In the genomic region with DNA sequence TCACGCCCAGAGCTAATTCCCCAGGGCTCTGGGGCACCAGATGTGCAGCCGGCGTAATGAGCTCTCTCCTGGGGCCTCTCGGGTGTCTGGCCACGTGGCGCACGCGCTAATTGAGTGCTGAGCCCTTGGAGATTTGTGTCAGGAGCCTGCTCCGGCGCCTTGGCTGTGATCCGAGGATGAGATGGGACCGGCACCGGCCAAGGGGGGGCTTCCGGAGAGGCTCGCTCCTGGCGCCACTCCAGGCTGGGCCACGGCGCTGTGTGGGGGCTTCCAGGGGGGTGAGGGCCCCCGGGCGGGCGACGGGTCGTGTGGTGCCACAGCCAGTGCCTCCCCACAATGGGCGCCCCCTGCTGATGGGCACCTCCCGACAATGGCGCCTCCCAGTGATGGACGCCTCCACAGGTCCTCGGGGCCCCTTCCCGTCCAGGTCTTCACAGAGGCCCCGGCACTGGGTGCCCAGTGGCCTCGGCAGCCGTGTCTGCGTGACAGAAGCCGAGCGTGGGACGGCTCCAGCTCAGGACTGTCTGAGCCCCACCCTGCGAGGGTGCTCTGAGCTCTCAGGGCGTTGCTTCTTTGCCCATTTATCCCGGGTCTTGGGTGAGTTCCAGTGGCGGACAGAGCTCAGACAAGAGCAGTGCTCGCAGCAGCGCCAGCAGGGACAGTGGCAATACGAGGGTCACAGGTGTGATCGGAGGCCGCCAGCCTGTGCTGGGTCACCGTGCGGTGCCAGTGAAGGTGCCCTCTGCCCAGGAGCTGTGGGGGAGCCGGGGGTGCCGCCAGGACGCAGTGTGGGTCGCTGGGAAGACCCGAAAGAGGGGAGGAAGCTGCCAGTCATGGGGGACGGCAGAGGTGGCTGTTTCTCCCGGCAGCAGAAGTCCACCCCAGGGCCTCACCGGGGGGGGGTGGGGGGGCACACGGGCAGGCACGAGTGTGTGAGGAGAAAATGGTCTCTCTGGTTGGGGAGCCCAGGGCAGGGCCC, we compare ENCODE assay signal across 15 cellular contexts. TPM values are rescaled to one million over a fixed set of nuclear protein-coding genes. Genes with fewer than 3 reads are reported as not detected.
A peak's percentile ranks its signal among the peaks of the same experiment; 100 is the strongest.
DNase-seq lines count a peak whose midpoint lies in the region; ATAC-seq and TF ChIP-seq lines count a peak whose summit lies in the region.
"Had no signal": no experiment of that assay in that cellular context is flagged by ENCODE, and none has a peak within 500 bp of the region (broad histone marks: within the 10 kb centered on the region; RNA-seq: fewer than 3 reads in every experiment).

No MANE protein-coding gene starts in this region.

- intact Hi-C loops in IMR-90 (cut with micrococcal nuclease) (no loop called here), left colon (cut with DNase I, micrococcal nuclease) (no loop called here)

- no peak overlapping the region for H2AK5ac ChIP-seq in IMR-90 (ENCODE audit: low read depth, low read length)

- WGBS in IMR-90 (ENCODE audit: extremely low coverage in 2 of 2, insufficient read length in 1 of 2), 2 experiments, result 52% methylated on average over 12 of the region's 57 CpGs; no CpG with 5 or more reads in 1 of the 2 experiments

- no peaks in the 10 kb centered on the region for H3K79me1 ChIP-seq in IMR-90 (ENCODE audit: low read depth in 1 of 2, low read length in 2 of 2)

- no peak overlapping the region for H2BK5ac ChIP-seq in IMR-90 (ENCODE audit: low read depth, low read length, poor library complexity, severe bottlenecking)

- TF ChIP-seq POLR2A in IMR-90 (IDR thresholded peaks at IDR 0.05; ENCODE audit: low read depth, low read length), result no peak

- H4K20me1 ChIP-seq in IMR-90 (ENCODE audit: insufficient read depth, low read length), result no peaks in the 10 kb centered on the region

- no peak overlapping the region for H3K9ac ChIP-seq in IMR-90 (ENCODE audit: low read depth, low read length)

- H3K9me1 ChIP-seq in IMR-90 (ENCODE audit: insufficient read depth, low read length), result no peaks in the 10 kb centered on the region

- H3K56ac ChIP-seq in IMR-90 (ENCODE audit: extremely low read depth, insufficient read depth, low read length), result no peak overlapping the region

- no peaks in the 10 kb centered on the region for H3K4me1 ChIP-seq in IMR-90 (ENCODE audit: control insufficient read depth, insufficient read depth, low read length)

- dilution Hi-C loops in IMR-90 (cut with HindIII; ENCODE audit: low sequenced_read_pairs, unreplicated experiment), result no loop called here

- H3K4me3 ChIP-seq in IMR-90 (ENCODE audit: insufficient read depth, low read depth, low read length), result no peak overlapping the region
- H3K4me3 ChIP-seq: dorsolateral prefrontal cortex had no signal

- no peak overlapping the region for H4K5ac ChIP-seq in IMR-90 (ENCODE audit: low read depth, low read length)

- no peak overlapping the region for H3K4ac ChIP-seq in IMR-90 (ENCODE audit: low read depth, low read length)

- 0 out of 2 replicates have a peak, but pooled peaks have one; percentile 2 for TF ChIP-seq CTCF in IMR-90 (conservative IDR thresholded peaks at IDR 0.05; ENCODE audit: low read depth, low read length)

- CTCF ChIA-PET in IMR-90 (lab: Yijun Ruan, JAX), result no interaction called here

- no peak overlapping the region for H2BK120ac ChIP-seq in IMR-90 (ENCODE audit: low read depth, low read length)

- no peak overlapping the region for H2AK9ac ChIP-seq in IMR-90 (replicated peaks; ENCODE audit: low read depth, low read length, poor library complexity)

- BruUV-seq in IMR-90 (replicated peaks; lab: Mats Ljungman, UMichigan), result no TSS peak

- no peak for TF ChIP-seq RAD21 in IMR-90 (IDR thresholded peaks at IDR 0.05; ENCODE audit: low read length)

- H2AFZ ChIP-seq in IMR-90 (replicated peaks; ENCODE audit: low read length, poor library complexity), result no peak overlapping the region

- H2BK20ac ChIP-seq in IMR-90 (ENCODE audit: low read depth, low read length), result no peak overlapping the region

- H3K36me3 ChIP-seq in IMR-90 (ENCODE audit: control insufficient read depth, insufficient read depth, low read length), result no peaks in the 10 kb centered on the region

- DNase-seq in DMS153 (lab: John Stamatoyannopoulos, UW) (peak; percentile 30), IMR-90 (no peak), NCI-H524 treated with DMSO at 0.1 percent for 48 hours (lab: John Stamatoyannopoulos, UW) (peak; percentile 33), left colon (no peak), CD1c-positive myeloid dendritic cell (ENCODE audit: extremely low spot score) (no peak)
- DNase-seq: activated naive CD4-positive, alpha-beta T cell; dorsolateral prefrontal cortex; Kasumi-1; mesenchymal stem cell had no signal

- ATAC-seq in IMR-90 (ENCODE audit: low read depth) (no peak), left colon (peak; percentile 21), GM21447 (IDR thresholded peaks at IDR 0.05; ENCODE audit: unreplicated experiment) (no peak), GM19452 (IDR thresholded peaks at IDR 0.05; ENCODE audit: unreplicated experiment) (no peak)

- no peak overlapping the region for H4K8ac ChIP-seq in IMR-90 (ENCODE audit: low read depth in 2 of 2, low read length in 2 of 2)

- POLR2A ChIA-PET in IMR-90 (lab: Charles Lee; ENCODE audit: unreplicated experiment), result no interaction called here

- H3K18ac ChIP-seq in IMR-90 (ENCODE audit: low read depth, low read length), result no peak overlapping the region

- no peak overlapping the region for H2BK15ac ChIP-seq in IMR-90 (ENCODE audit: low read depth, low read length)

- H4K91ac ChIP-seq in IMR-90 (ENCODE audit: insufficient read depth, low read depth, low read length), result no peak overlapping the region

- no peaks in the 10 kb centered on the region for H3K9me3 ChIP-seq in IMR-90 (ENCODE audit: control insufficient read depth, insufficient read depth, low read length)

- peaks cover 34% of the 10 kb centered on the region; the same call in 1 of the 2 replicates for H3K27me3 ChIP-seq in IMR-90 (ENCODE audit: control insufficient read depth, insufficient read depth, low read length)

- H3K4me2 ChIP-seq in IMR-90 (ENCODE audit: low read depth, low read length), result no peak overlapping the region

- H3K14ac ChIP-seq in IMR-90 (replicated peaks; ENCODE audit: low read depth, low read length), result no peak overlapping the region

- H3K27ac ChIP-seq in IMR-90 (ENCODE audit: insufficient read depth, low read length), result no peak overlapping the region
- H3K27ac ChIP-seq: dorsolateral prefrontal cortex, VCaP had no signal

- no peak overlapping the region for H3K23ac ChIP-seq in IMR-90 (ENCODE audit: low read depth, low read length)

- in situ Hi-C loops in IMR-90 (cut with MboI; ENCODE audit: low sequenced_read_pairs), result no loop called here

TF ChIP-seq in IMR-90, 13 proteins besides CTCF, POLR2A, EP300 and RAD21:
- TF ChIP-seq SMC3 (IDR thresholded peaks at IDR 0.05; ENCODE audit: low read depth, low read length), result no peak
- TF ChIP-seq BHLHE40 (IDR thresholded peaks at IDR 0.05; ENCODE audit: low read depth, low read length), result no peak
- no peak for TF ChIP-seq RFX5 (IDR thresholded peaks at IDR 0.05; ENCODE audit: low read depth, low read length)
- no peak for TF ChIP-seq CHD1 (IDR thresholded peaks at IDR 0.05; ENCODE audit: low read depth, low read length)
TF ChIP-seq in IMR-90: peak in this region for 0.

RNA-seq across cellular contexts. Expression of a gene that starts 8.2 kb away (rescaled TPM):
- total RNA-seq in IMR-90 (2012; rRNA removed), result not detected in 2 replicates
- not detected in 2 replicates for polyA plus RNA-seq in IMR-90 (2012; rRNA removed)
- polyA plus RNA-seq in IMR-90 (2012; cell fraction: cytosol; rRNA removed), result not detected in 2 replicates
- not detected in 2 replicates for polyA plus RNA-seq in IMR-90 (2012; cell fraction: nucleus; rRNA removed; ENCODE audit: low replicate concordance)
- not detected for total RNA-seq in left colon
- total RNA-seq: activated CD8-positive, alpha-beta memory T cell treated with anti-CD3 and anti-CD28 coated beads for 36 hours; omental fat pad; subcutaneous adipose tissue had no signal

Comparison
In these comparisons a context has a peak if more than half of its experiments do, and no peak if none do; other contexts are left out.
1. DNase-seq: peak in DMS153 (single experiment) and NCI-H524 treated with DMSO at 0.1 percent for 48 hours (single experiment); none in IMR-90 (single experiment), left colon (0 of 2) and CD1c-positive myeloid dendritic cell (single experiment).